1 cellular context compared by ENCODE assay signal in genomic region chr6:90586675-90587638, GRCh38.
TF ChIP-seq lines count a peak whose summit lies in the region.

TSS of gene MAP3K7 (minus strand) at chr6:90587072. CDS start at chr6:90586883, 189 bp downstream.

TF ChIP-seq in HepG2, 621 proteins besides CTCF, POLR2A, EP300 and RAD21 (continued from another document and continues in another):
- TF ChIP-seq ZNF609 (CRISPR knock-in tag; IDR thresholded peaks at IDR 0.05; ENCODE audit: borderline replicate concordance) (no peak), ZFYVE20 (CRISPR knock-in tag; IDR thresholded peaks at IDR 0.05; ENCODE audit: borderline replicate concordance, low read depth) (no peak), DZIP1 (CRISPR knock-in tag; IDR thresholded peaks at IDR 0.05) (0 out of 2 replicates have a peak, but pooled peaks have one; percentile 21), ZNF768 (CRISPR knock-in tag; IDR thresholded peaks at IDR 0.05) (peak; percentile 36; the same call in 1 of the 2 replicates), ZBED4 (CRISPR knock-in tag; IDR thresholded peaks at IDR 0.05; ENCODE audit: borderline replicate concordance) (no peak), RORA (CRISPR knock-in tag; IDR thresholded peaks at IDR 0.05) (no peak), ZNF317 (CRISPR knock-in tag; IDR thresholded peaks at IDR 0.05) (no peak; the same call in 1 of the 2 replicates), TEAD3 (CRISPR knock-in tag; optimal IDR thresholded peaks at IDR 0.05; ENCODE audit: borderline replicate concordance) (no peak), ZBTB25 (CRISPR knock-in tag; IDR thresholded peaks at IDR 0.05) (no peak), MIXL1 (CRISPR knock-in tag; IDR thresholded peaks at IDR 0.05) (peak; percentile 38; the same call in 1 of the 2 replicates), FOXO1 (CRISPR knock-in tag; IDR thresholded peaks at IDR 0.05) (no peak), CERS6 (CRISPR knock-in tag; IDR thresholded peaks at IDR 0.05) (no peak), ZNF7 (CRISPR knock-in tag; IDR thresholded peaks at IDR 0.05) (no peak), FIP1L1 (IDR thresholded peaks at IDR 0.05; ENCODE audit: borderline replicate concordance, insufficient read depth, low read depth, low read length) (no peak), ZBTB10 (CRISPR knock-in tag; IDR thresholded peaks at IDR 0.05; ENCODE audit: borderline replicate concordance) (no peak), ZNF530 (CRISPR knock-in tag; IDR thresholded peaks at IDR 0.05; ENCODE audit: low read depth) (no peak), TIGD3 (CRISPR knock-in tag; IDR thresholded peaks at IDR 0.05; ENCODE audit: borderline replicate concordance) (no peak), ZNF274 (CRISPR knock-in tag; IDR thresholded peaks at IDR 0.05) (no peak), PRDM10 (CRISPR knock-in tag; IDR thresholded peaks at IDR 0.05; ENCODE audit: low read depth) (no peak), KAT8 (CRISPR knock-in tag; IDR thresholded peaks at IDR 0.05) (peak; percentile 99), ZNF512B (CRISPR knock-in tag; IDR thresholded peaks at IDR 0.05; ENCODE audit: borderline replicate concordance) (no peak), FOXP1 (IDR thresholded peaks at IDR 0.05) (no peak), FOXP1 (CRISPR knock-in tag; IDR thresholded peaks at IDR 0.05) (no peak)
